ENCODE assay signal across 1 cellular context in genomic region chrX:65677954-65678469, GRCh38.
A peak's percentile ranks its signal among the peaks of the same experiment; 100 is the strongest.
TF ChIP-seq lines count a peak whose summit lies in the region.

No MANE protein-coding gene starts in this region.

TF ChIP-seq in K562, 482 proteins besides CTCF, POLR2A, EP300 and RAD21 (continued from another document):
- 0 out of 6 replicates have a peak, but pooled peaks of 1 of the 3 experiments have one; percentile 26 for TF ChIP-seq ZBTB11 (CRISPR knock-in tag; IDR thresholded peaks at IDR 0.05)
